Comparison of ENCODE assay signal across 14 cellular contexts in the genomic region with DNA sequence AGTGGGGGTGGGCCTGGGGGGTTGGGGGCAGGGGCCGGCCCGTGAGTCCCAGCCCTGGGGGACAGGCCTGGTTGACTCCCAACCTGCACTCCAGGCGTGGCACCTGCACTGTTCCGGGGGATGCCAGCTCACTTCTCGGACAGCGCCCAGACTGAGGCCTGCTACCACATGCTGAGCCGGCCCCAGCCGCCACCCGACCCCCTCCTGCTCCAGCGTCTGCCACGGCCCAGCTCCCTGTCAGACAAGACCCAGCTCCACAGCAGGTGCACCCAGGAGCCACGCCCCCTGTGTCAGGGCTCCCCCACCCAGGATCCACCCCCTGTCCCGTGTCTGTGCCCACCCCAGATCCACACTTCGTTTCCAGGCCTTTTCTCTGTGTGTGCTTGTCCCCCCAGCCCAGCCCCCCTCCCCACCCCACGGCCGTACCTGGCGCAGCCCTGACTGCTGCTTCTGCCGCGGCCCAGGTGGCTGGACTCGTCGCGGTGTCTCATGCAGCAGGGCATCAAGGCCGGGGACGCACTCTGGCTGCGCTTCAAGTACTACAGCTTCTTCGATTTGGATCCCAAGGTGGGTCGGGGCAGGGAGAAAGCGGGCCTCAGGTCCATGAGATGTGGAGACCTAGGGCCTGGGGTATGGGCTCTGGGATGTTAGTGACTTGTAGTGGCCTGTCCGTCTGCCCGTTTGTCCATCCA.
"Had no signal": no experiment of that assay in that cellular context is flagged by ENCODE, and none has a peak within 500 bp of the region (broad histone marks: within the 10 kb centered on the region; RNA-seq: fewer than 3 reads in every experiment).

No MANE protein-coding gene starts in this region.

- DNase-seq: activated B cell treated with CpG ODN at 0.5 μM for 24 hours; activated CD4-positive, alpha-beta T cell treated with anti-CD3 and anti-CD28 coated beads, Interleukin-2, amount 50 U/mL, for 4 hours; left colon; lower lobe of right lung; sigmoid colon; stimulated activated CD4-positive, alpha-beta T cell treated with anti-CD3 and anti-CD28 coated beads, Interleukin-1b, Interleukin-23, amount 100 ng/mL, for 48 hours; thyroid gland had no signal

- H3K27ac ChIP-seq: adrenal gland, cardiac muscle cell, gastroesophageal sphincter, lower lobe of right lung, parathyroid adenoma, sigmoid colon, thyroid gland had no signal

- H3K79me2 ChIP-seq: parathyroid adenoma had no signal

- H3K27me3 Mint-ChIP-seq: activated B cell treated with CpG ODN at 0.5 μM for 24 hours; stimulated activated memory B cell treated with anti-CD40 and anti-IgM and Interleukin-4, amounts not matched to agents 10 μg/mL and 1 μg/mL and 100 μg/mL, for 72 hours had no signal

- H3K36me3 ChIP-seq: adrenal gland, cardiac muscle cell, sigmoid colon, thyroid gland had no signal

- H3K9ac ChIP-seq: parathyroid adenoma had no signal

- H3K4me3 Mint-ChIP-seq: activated B cell treated with CpG ODN at 0.5 μM for 24 hours; stimulated activated memory B cell treated with anti-CD40 and anti-IgM and Interleukin-4, amounts not matched to agents 10 μg/mL and 1 μg/mL and 100 μg/mL, for 72 hours had no signal

- H3K4me3 ChIP-seq: adrenal gland, cardiac muscle cell, gastroesophageal sphincter, lower lobe of right lung, sigmoid colon, thyroid gland had no signal

- H3K27me3 ChIP-seq: adrenal gland, cardiac muscle cell, gastroesophageal sphincter, sigmoid colon, thyroid gland had no signal

- H3K9me3 ChIP-seq: adrenal gland, gastroesophageal sphincter, lower lobe of right lung, sigmoid colon, thyroid gland had no signal

- ATAC-seq: gastroesophageal sphincter; left colon; lower lobe of right lung; stimulated activated memory B cell treated with anti-CD40 and anti-IgM and Interleukin-4, amounts not matched to agents 10 μg/mL and 1 μg/mL and 100 μg/mL, for 72 hours had no signal

- H2AFZ ChIP-seq: parathyroid adenoma had no signal

- FAIRE-seq: islet of Langerhans, urothelium cell line had no signal

- H3K9me3 Mint-ChIP-seq: activated B cell treated with CpG ODN at 0.5 μM for 24 hours; stimulated activated memory B cell treated with anti-CD40 and anti-IgM and Interleukin-4, amounts not matched to agents 10 μg/mL and 1 μg/mL and 100 μg/mL, for 72 hours had no signal

- H3K4me1 ChIP-seq: parathyroid adenoma had no signal
